1 cellular context compared by ENCODE assay signal in genomic region chr20:35277531-35278395, GRCh38.
TF ChIP-seq lines count a peak whose summit lies in the region.

MMP24OS (minus strand) TSS chr20:35278122; CDS start chr20:35277929, 193 bp downstream.

TF ChIP-seq in K562, 482 proteins besides CTCF, POLR2A, EP300 and RAD21 (continued from another document and continues in another):
- TF ChIP-seq ZNF318 (IDR thresholded peaks at IDR 0.05; ENCODE audit: borderline replicate concordance in 1 of 2, low read depth in 1 of 2), result no peak
- no peak for TF ChIP-seq FOXP4 (CRISPR knock-in tag; IDR thresholded peaks at IDR 0.05; ENCODE audit: borderline replicate concordance)
- TF ChIP-seq SMARCE1 (IDR thresholded peaks at IDR 0.05), result no peak
- TF ChIP-seq PHF21A (IDR thresholded peaks at IDR 0.05; ENCODE audit: borderline replicate concordance, low read depth), result no peak
- TF ChIP-seq LCOR (CRISPR knock-in tag; IDR thresholded peaks at IDR 0.05), result no peak
- peak; percentile 72 for TF ChIP-seq ELF2 (CRISPR knock-in tag; IDR thresholded peaks at IDR 0.05)
- no peak for TF ChIP-seq XRCC4 (IDR thresholded peaks at IDR 0.05; ENCODE audit: extremely low read depth, insufficient read depth, insufficient read length)
- peak; percentile 45; the same call in 1 of the 2 replicates for TF ChIP-seq PKNOX1 (IDR thresholded peaks at IDR 0.05)
- no peak for TF ChIP-seq ZNF398 (CRISPR knock-in tag; IDR thresholded peaks at IDR 0.05)
- no peak for TF ChIP-seq SMARCA5 (IDR thresholded peaks at IDR 0.05)
- TF ChIP-seq BCLAF1 (IDR thresholded peaks at IDR 0.05; ENCODE audit: borderline replicate concordance in 1 of 2, control insufficient read depth in 1 of 2, low read depth in 2 of 2, low read length in 1 of 2), result 0 out of 4 replicates have a peak, but pooled peaks of 1 of the 2 experiments have one; percentile 68
- TF ChIP-seq FOXO4 (CRISPR knock-in tag; IDR thresholded peaks at IDR 0.05), result no peak
- TF ChIP-seq MYC (IDR thresholded peaks at IDR 0.05; ENCODE audit: low read depth, low read length), result peak; percentile 16
- no peak for TF ChIP-seq MYC (CRISPR knock-in tag; IDR thresholded peaks at IDR 0.05; ENCODE audit: borderline replicate concordance, low read depth)
- no peak for TF ChIP-seq ZNF699 (CRISPR knock-in tag; IDR thresholded peaks at IDR 0.05; ENCODE audit: insufficient replicate concordance)
- TF ChIP-seq HBP1 (CRISPR knock-in tag; IDR thresholded peaks at IDR 0.05), result no peak
- no peak for TF ChIP-seq SP2 (IDR thresholded peaks at IDR 0.05; ENCODE audit: extremely low read depth, low read depth, low read length, poor library complexity, severe bottlenecking)
- peak; percentile 30; the same call in 1 of the 2 replicates for TF ChIP-seq EP400 (IDR thresholded peaks at IDR 0.05)
- TF ChIP-seq ARNT (IDR thresholded peaks at IDR 0.05), result no peak
- TF ChIP-seq NR2C2 (CRISPR knock-in tag; IDR thresholded peaks at IDR 0.05), result no peak
- peak; percentile 40; the same call in 1 of the 2 replicates for TF ChIP-seq NR2C2 (tag; IDR thresholded peaks at IDR 0.05)
- TF ChIP-seq DNMT1 (IDR thresholded peaks at IDR 0.05), result no peak
- no peak for TF ChIP-seq ZNF316 (IDR thresholded peaks at IDR 0.05)
- no peak for TF ChIP-seq ZBTB5 (IDR thresholded peaks at IDR 0.05)
- no peak for TF ChIP-seq L3MBTL2 (IDR thresholded peaks at IDR 0.05)
- no peak for TF ChIP-seq ZNF280A (IDR thresholded peaks at IDR 0.05; ENCODE audit: low read depth, partially characterized antibody)
- no peak for TF ChIP-seq MEIS2 (IDR thresholded peaks at IDR 0.05; ENCODE audit: partially characterized antibody)
- TF ChIP-seq RFX7 (CRISPR knock-in tag; IDR thresholded peaks at IDR 0.05), result no peak
- no peak for TF ChIP-seq TEAD4 (IDR thresholded peaks at IDR 0.05; ENCODE audit: low read length)
- no peak for TF ChIP-seq TEAD4 (CRISPR knock-in tag; IDR thresholded peaks at IDR 0.05; ENCODE audit: borderline replicate concordance)
- no peak for TF ChIP-seq ZKSCAN8 (CRISPR knock-in tag; IDR thresholded peaks at IDR 0.05)
- no peak for TF ChIP-seq NR2C1 (IDR thresholded peaks at IDR 0.05)
- TF ChIP-seq NR2C1 (tag; IDR thresholded peaks at IDR 0.05), result no peak
- TF ChIP-seq CEBPB (tag; IDR thresholded peaks at IDR 0.05), result no peak
- no peak for TF ChIP-seq SMAD1 (IDR thresholded peaks at IDR 0.05; ENCODE audit: low read depth, low read length, partially characterized antibody)
- no peak for TF ChIP-seq SIX5 (IDR thresholded peaks at IDR 0.05; ENCODE audit: borderline replicate concordance in 1 of 2, insufficient read depth in 1 of 2, low read depth in 1 of 2, low read length in 2 of 2)
